8 cellular contexts compared by ENCODE assay signal in genomic region chr11:31810779-31811647, GRCh38. TPM values are rescaled to one million over a fixed set of nuclear protein-coding genes. Genes with fewer than 3 reads are reported as not detected.
A peak's percentile ranks its signal among the peaks of the same experiment; 100 is the strongest.
DNase-seq lines count a peak whose midpoint lies in the region; ATAC-seq, FAIRE-seq and TF ChIP-seq lines count a peak whose summit lies in the region.

PAX6 (minus strand) TSS chr11:31811322; CDS start chr11:31806411, 4,911 bp downstream.

- POLR2A ChIA-PET in IMR-90 (lab: Charles Lee; ENCODE audit: unreplicated experiment) = no interaction called here

- H3K4ac ChIP-seq in IMR-90 (ENCODE audit: low read depth, low read length) = no peak within 1 kb of the TSS

- BruUV-seq in IMR-90 (replicated peaks; lab: Mats Ljungman, UMichigan) (no TSS peak), mammary epithelial cell (replicated peaks; lab: Mats Ljungman, UMichigan) (no TSS peak)

- H3K9me1 ChIP-seq in IMR-90 (ENCODE audit: insufficient read depth, low read length) (no peaks in the 10 kb centered on the region), keratinocyte (ENCODE audit: control insufficient read depth, extremely low read depth, insufficient read depth, low read length) (no peaks in the 10 kb centered on the region)

- peak; percentile 38 for DNase-seq in GM04504 (ENCODE audit: low read depth)
- peak; percentile 19 for DNase-seq in IMR-90
- peak; percentile 70 for DNase-seq in RCC 7860 (ENCODE audit: low spot score)
- peak; percentile 13 for DNase-seq in mammary epithelial cell
- DNase-seq in keratinocyte (ENCODE audit: low read depth, low spot score) = peak; percentile 4
- no peak for DNase-seq in activated CD4-positive, CD25-positive, alpha-beta regulatory T cell (lab: John Stamatoyannopoulos, UW)

- H3K36me3 ChIP-seq in IMR-90 (ENCODE audit: control insufficient read depth, insufficient read depth, low read length) (no peaks in the 10 kb centered on the region), mammary epithelial cell (ENCODE audit: insufficient read depth, low read length) (no peaks in the 10 kb centered on the region), keratinocyte (ENCODE audit: control insufficient read depth in 2 of 2, extremely low read depth in 1 of 2, insufficient read depth in 2 of 2, low read length in 2 of 2) (no peaks in the 10 kb centered on the region)

- no peak within 1 kb of the TSS for H2AK9ac ChIP-seq in IMR-90 (replicated peaks; ENCODE audit: low read depth, low read length, poor library complexity)

- ATAC-seq in GM21723 (IDR thresholded peaks at IDR 0.05; ENCODE audit: unreplicated experiment) = peak; percentile 54
- ATAC-seq in IMR-90 (ENCODE audit: low read depth) = 0 out of 2 replicates have a peak, but pooled peaks have one; percentile 10

- no peaks in the 10 kb centered on the region for H3K79me2 ChIP-seq in mammary epithelial cell (ENCODE audit: insufficient read depth, low read length)
- H3K79me2 ChIP-seq in keratinocyte (ENCODE audit: control insufficient read depth, insufficient read depth, low read length) = no peaks in the 10 kb centered on the region

- no peak within 1 kb of the TSS for H4K91ac ChIP-seq in IMR-90 (ENCODE audit: insufficient read depth, low read depth, low read length)

- H3K9ac ChIP-seq in IMR-90 (ENCODE audit: low read depth, low read length) = no peak within 1 kb of the TSS
- no peak within 1 kb of the TSS for H3K9ac ChIP-seq in mammary epithelial cell (ENCODE audit: insufficient read depth, low read length)
- no peak within 1 kb of the TSS for H3K9ac ChIP-seq in keratinocyte (ENCODE audit: control insufficient read depth, extremely low read depth, insufficient read depth, low read length)

- CTCF ChIA-PET in IMR-90 (lab: Yijun Ruan, JAX) (no interaction called here), mammary epithelial cell (lab: Charles Lee; ENCODE audit: low non-redundant PET) (no interaction called here)

- H2AFZ ChIP-seq in IMR-90 (replicated peaks; ENCODE audit: low read length, poor library complexity) (peak within 1 kb of the TSS; percentile 84), mammary epithelial cell (ENCODE audit: low read depth, low read length) (peak within 1 kb of the TSS; percentile 87), keratinocyte (ENCODE audit: control insufficient read depth, low read length) (peak within 1 kb of the TSS; percentile 49)

- no peak for TF ChIP-seq RAD21 in IMR-90 (IDR thresholded peaks at IDR 0.05; ENCODE audit: low read length)

- H3K9me3 ChIP-seq in IMR-90 (ENCODE audit: control insufficient read depth, insufficient read depth, low read length) (peaks cover 6% of the 10 kb centered on the region), mammary epithelial cell (replicated peaks; ENCODE audit: insufficient read depth, low read length) (no peaks in the 10 kb centered on the region), keratinocyte (ENCODE audit: control insufficient read depth, low read depth, low read length) (no peaks in the 10 kb centered on the region)

- peaks cover 99% of the 10 kb centered on the region for H3K27me3 ChIP-seq in IMR-90 (ENCODE audit: control insufficient read depth, insufficient read depth, low read length)
- H3K27me3 ChIP-seq in mammary epithelial cell (ENCODE audit: insufficient read depth, low read length) = peaks cover 82% of the 10 kb centered on the region
- H3K27me3 ChIP-seq in keratinocyte (ENCODE audit: control insufficient read depth, extremely low read depth, insufficient read depth, low read length) = peaks cover 100% of the 10 kb centered on the region

- H3K27ac ChIP-seq in IMR-90 (ENCODE audit: insufficient read depth, low read length) (no peak within 1 kb of the TSS), mammary epithelial cell (ENCODE audit: insufficient read depth, low read depth, low read length) (no peak within 1 kb of the TSS), keratinocyte (ENCODE audit: control insufficient read depth, insufficient read depth, low read length) (no peak within 1 kb of the TSS), skin epidermis (peak within 1 kb of the TSS in 1 of 21 experiments; percentile 17)

- H4K20me1 ChIP-seq in IMR-90 (ENCODE audit: insufficient read depth, low read length) (peaks cover 15% of the 10 kb centered on the region), mammary epithelial cell (ENCODE audit: insufficient read depth, low read length) (no peaks in the 10 kb centered on the region), keratinocyte (ENCODE audit: control insufficient read depth, extremely low read depth, insufficient read depth, low read length) (peaks cover 6% of the 10 kb centered on the region)

- H2BK20ac ChIP-seq in IMR-90 (ENCODE audit: low read depth, low read length) = no peak within 1 kb of the TSS

- no peak for TF ChIP-seq CTCF in IMR-90 (conservative IDR thresholded peaks at IDR 0.05; ENCODE audit: low read depth, low read length)
- no peak for TF ChIP-seq CTCF in mammary epithelial cell (conservative IDR thresholded peaks at IDR 0.05 in 1 of 2, IDR thresholded peaks at IDR 0.05 in 1 of 2; ENCODE audit: extremely low read depth in 1 of 2, insufficient read depth in 1 of 2, low read depth in 1 of 2, low read length in 2 of 2)
- TF ChIP-seq CTCF in keratinocyte (optimal IDR thresholded peaks at IDR 0.05 in 1 of 3, IDR thresholded peaks at IDR 0.05 in 1 of 3, conservative IDR thresholded peaks at IDR 0.05 in 1 of 3; ENCODE audit: extremely low read depth in 1 of 3, insufficient read depth in 2 of 3, low read length in 3 of 3) = no peak

- WGBS in IMR-90 (ENCODE audit: extremely low coverage in 2 of 2, insufficient read length in 1 of 2), 2 experiments = 3% methylated on average over 10 of the region's 49 CpGs; no CpG with 5 or more reads in 1 of the 2 experiments
- WGBS in mammary epithelial cell (ENCODE audit: low coverage, missing lambda C conversion rate) = 16% methylated on average over 28 of the region's 49 CpGs

- H3K4me1 ChIP-seq in IMR-90 (ENCODE audit: control insufficient read depth, insufficient read depth, low read length) (no peaks in the 10 kb centered on the region; the same call in 1 of the 2 replicates), mammary epithelial cell (ENCODE audit: insufficient read depth, low read length) (peaks cover 31% of the 10 kb centered on the region), keratinocyte (ENCODE audit: control insufficient read depth, extremely low read depth, insufficient read depth, low read length) (peaks cover 32% of the 10 kb centered on the region)

- intact Hi-C loops in IMR-90 (cut with micrococcal nuclease) (no loop called here), mammary epithelial cell (cut with micrococcal nuclease) (no loop called here)

- dilution Hi-C loops in IMR-90 (cut with HindIII; ENCODE audit: low sequenced_read_pairs, unreplicated experiment) (no loop called here), mammary epithelial cell (cut with HindIII; ENCODE audit: low sequenced_read_pairs) (no loop called here), keratinocyte (cut with MboI; ENCODE audit: extremely low pct_ligation_motif_present, low sequenced_read_pairs) (no loop called here)

- no peak within 1 kb of the TSS for H3K56ac ChIP-seq in IMR-90 (ENCODE audit: extremely low read depth, insufficient read depth, low read length)

- H3K4me3 ChIP-seq in IMR-90 (ENCODE audit: insufficient read depth, low read depth, low read length) = peak within 1 kb of the TSS; percentile 33
- peak within 1 kb of the TSS; percentile 16 to 49 (median 43) for H3K4me3 ChIP-seq in mammary epithelial cell (replicated peaks in 1 of 3; ENCODE audit: insufficient read depth in 1 of 3, low read depth in 2 of 3, low read length in 3 of 3)
- H3K4me3 ChIP-seq in keratinocyte (ENCODE audit: control insufficient read depth in 2 of 3, extremely low read depth in 1 of 3, insufficient read depth in 2 of 3, low read depth in 1 of 3, low read length in 3 of 3) = peak within 1 kb of the TSS; percentile 31 to 59 (median 56)
- peak within 1 kb of the TSS; percentile 0 to 51 (median 36) for H3K4me3 ChIP-seq in skin epidermis

- no peaks in the 10 kb centered on the region for H3K79me1 ChIP-seq in IMR-90 (ENCODE audit: low read depth in 1 of 2, low read length in 2 of 2)

- no peak within 1 kb of the TSS for H2AK5ac ChIP-seq in IMR-90 (ENCODE audit: low read depth, low read length)

- H3K14ac ChIP-seq in IMR-90 (replicated peaks; ENCODE audit: low read depth, low read length) = no peak within 1 kb of the TSS

- peak; percentile 42 for FAIRE-seq in RCC 7860 (lab: Jason Lieb, UNC)
- FAIRE-seq in keratinocyte (lab: Jason Lieb, UNC) = peak; percentile 34

- H3K4me2 ChIP-seq in IMR-90 (ENCODE audit: low read depth, low read length) (peak within 1 kb of the TSS; percentile 69), mammary epithelial cell (ENCODE audit: insufficient read depth, low read depth, low read length) (peak within 1 kb of the TSS; percentile 98), keratinocyte (ENCODE audit: control insufficient read depth, extremely low read depth, insufficient read depth, low read depth, low read length) (peak within 1 kb of the TSS; percentile 72)

- no peak for TF ChIP-seq POLR2A in IMR-90 (IDR thresholded peaks at IDR 0.05; ENCODE audit: low read depth, low read length)

- no peak within 1 kb of the TSS for H3K18ac ChIP-seq in IMR-90 (ENCODE audit: low read depth, low read length)

- H2BK5ac ChIP-seq in IMR-90 (ENCODE audit: low read depth, low read length, poor library complexity, severe bottlenecking) = no peak within 1 kb of the TSS

- in situ Hi-C loops in IMR-90 (cut with MboI; ENCODE audit: low sequenced_read_pairs) = no loop called here
- in situ Hi-C loops in mammary epithelial cell (cut with MboI; ENCODE audit: low sequenced_read_pairs in 2 of 2) = no loop called here

- H2BK120ac ChIP-seq in IMR-90 (ENCODE audit: low read depth, low read length) = no peak within 1 kb of the TSS

- no peak within 1 kb of the TSS for H4K8ac ChIP-seq in IMR-90 (ENCODE audit: low read depth in 2 of 2, low read length in 2 of 2)

- H4K5ac ChIP-seq in IMR-90 (ENCODE audit: low read depth, low read length) = no peak within 1 kb of the TSS

- H3K23ac ChIP-seq in IMR-90 (ENCODE audit: low read depth, low read length) = no peak within 1 kb of the TSS

- H2BK15ac ChIP-seq in IMR-90 (ENCODE audit: low read depth, low read length) = no peak within 1 kb of the TSS

RNA-seq across cellular contexts. Expression of gene PAX6, which starts in this region (rescaled TPM):
- total RNA-seq in IMR-90 (2012; rRNA removed) (not detected in 2 replicates), mammary epithelial cell (1 to 10 TPM in 1 of 2 donors, under 1 TPM in 1; 0.40 to 1.0 TPM)
- polyA plus RNA-seq in IMR-90 (2012; rRNA removed) (not detected in 2 replicates), mammary epithelial cell (not detected), keratinocyte (0.12 to 0.15 TPM in 2 of 3 replicates, not detected in the other)
- polyA plus RNA-seq in IMR-90 (2012; cell fraction: cytosol; rRNA removed) = not detected in 2 replicates
- not detected in 2 replicates for polyA plus RNA-seq in IMR-90 (2012; cell fraction: nucleus; rRNA removed; ENCODE audit: low replicate concordance)
- polyA minus RNA-seq in mammary epithelial cell (not detected), keratinocyte (not detected in 3 replicates)
- polyA plus RNA-seq in keratinocyte (2011; ENCODE audit: low read depth) = not detected
- not detected in 2 replicates for polyA plus RNA-seq in keratinocyte (2011; cell fraction: cytosol; rRNA removed)
- polyA plus RNA-seq in keratinocyte (2011; cell fraction: nucleus; rRNA removed) = 0.15 and 0.23 TPM in 2 replicates
- polyA plus RNA-seq in keratinocyte (2012; ENCODE audit: low replicate concordance) = not detected in 2 replicates
- polyA minus RNA-seq in keratinocyte (2011; cell fraction: cytosol; rRNA and poly(A)+ RNA removed) = not detected
- polyA minus RNA-seq in keratinocyte (2011; cell fraction: nucleus; rRNA and poly(A)+ RNA removed) = not detected in 2 replicates

Comparison
In these comparisons a context has a peak if more than half of its experiments do, and no peak if none do; other contexts are left out.
1. Peak in DNase-seq, ATAC-seq, H3K4me3 ChIP-seq and H3K4me2 ChIP-seq in IMR-90; RNA of the gene not detected or under 1 TPM.
2. Peak in DNase-seq, H3K4me3 ChIP-seq and H3K4me2 ChIP-seq in keratinocyte; RNA of the gene not detected or under 1 TPM.
3. DNase-seq: peak in GM04504 (single experiment), RCC 7860 (single experiment) and mammary epithelial cell (single experiment); none in activated CD4-positive, CD25-positive, alpha-beta regulatory T cell (0 of 4).
4. Peak in every context shown above with its lines, with median percentiles within 50 percentile points of each other: H2AFZ ChIP-seq, H3K4me2 ChIP-seq and H3K4me3 ChIP-seq.